In the genomic region with DNA sequence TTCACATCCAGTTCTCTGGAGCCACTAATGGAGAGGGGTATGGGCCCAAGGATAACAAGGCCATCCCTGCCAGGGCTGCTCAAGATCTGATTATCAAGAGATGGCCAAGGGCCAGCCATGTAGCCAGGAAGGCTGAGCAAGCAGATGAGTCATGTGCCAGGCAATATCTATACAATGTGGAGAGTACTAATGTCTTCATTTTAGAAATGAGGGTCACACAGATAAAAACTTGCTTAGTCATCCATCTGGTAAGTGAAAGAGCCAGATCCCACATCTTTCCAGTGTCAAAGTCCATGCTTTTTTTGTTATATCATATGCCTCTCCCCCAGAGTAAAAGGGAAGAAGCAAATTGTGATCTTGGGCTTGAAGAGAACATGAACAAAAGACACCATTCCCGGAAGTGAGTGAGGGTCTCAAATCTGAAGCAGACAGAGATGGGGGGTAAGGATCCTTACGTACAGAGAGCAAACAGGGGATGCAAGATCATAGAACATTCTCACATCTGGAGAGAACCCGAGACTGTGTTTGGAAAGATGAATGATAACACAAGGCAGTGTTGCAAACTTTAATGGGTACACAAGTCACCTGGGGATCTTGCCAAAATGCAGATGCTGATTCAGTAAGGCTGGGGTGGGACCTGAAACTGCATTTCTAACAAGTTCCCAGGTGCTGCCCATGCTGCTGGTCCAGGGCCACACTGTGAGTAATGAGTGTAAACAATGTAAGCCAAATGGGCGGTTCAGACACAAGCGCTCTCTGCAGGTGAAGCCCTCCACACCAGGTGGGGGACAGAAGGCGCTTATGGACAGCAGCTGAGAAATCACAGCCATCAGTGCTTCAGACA, we compare ENCODE assay signal across 1 cellular context.
TF ChIP-seq lines count a peak whose summit lies in the region.

No MANE protein-coding gene starts in this region.

TF ChIP-seq in K562, 482 proteins besides CTCF, POLR2A, EP300 and RAD21 (continued from another document):
- TF ChIP-seq, protein P1, sequence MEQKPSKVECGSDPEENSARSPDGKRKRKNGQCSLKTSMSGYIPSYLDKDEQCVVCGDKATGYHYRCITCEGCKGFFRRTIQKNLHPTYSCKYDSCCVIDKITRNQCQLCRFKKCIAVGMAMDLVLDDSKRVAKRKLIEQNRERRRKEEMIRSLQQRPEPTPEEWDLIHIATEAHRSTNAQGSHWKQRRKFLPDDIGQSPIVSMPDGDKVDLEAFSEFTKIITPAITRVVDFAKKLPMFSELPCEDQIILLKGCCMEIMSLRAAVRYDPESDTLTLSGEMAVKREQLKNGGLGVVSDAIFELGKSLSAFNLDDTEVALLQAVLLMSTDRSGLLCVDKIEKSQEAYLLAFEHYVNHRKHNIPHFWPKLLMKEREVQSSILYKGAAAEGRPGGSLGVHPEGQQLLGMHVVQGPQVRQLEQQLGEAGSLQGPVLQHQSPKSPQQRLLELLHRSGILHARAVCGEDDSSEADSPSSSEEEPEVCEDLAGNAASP (IDR thresholded peaks at IDR 0.05) = no peak
- TF ChIP-seq ZNF165 (CRISPR knock-in tag; IDR thresholded peaks at IDR 0.05; ENCODE audit: borderline replicate concordance) (no peak), NFIC (IDR thresholded peaks at IDR 0.05) (peak; percentile 85), ESRRA (IDR thresholded peaks at IDR 0.05; ENCODE audit: borderline replicate concordance, low read depth) (no peak), ZNF140 (CRISPR knock-in tag; IDR thresholded peaks at IDR 0.05) (no peak), CXXC5 (CRISPR knock-in tag; IDR thresholded peaks at IDR 0.05) (no peak), PHF21A (IDR thresholded peaks at IDR 0.05; ENCODE audit: borderline replicate concordance, low read depth) (no peak), STAT5A (IDR thresholded peaks at IDR 0.05; ENCODE audit: borderline replicate concordance, low read length) (peak; percentile 35; the same call in 1 of the 2 replicates), SMC3 (conservative IDR thresholded peaks at IDR 0.05; ENCODE audit: insufficient read depth, low read depth, low read length) (no peak), KAT7 (CRISPR knock-in tag; IDR thresholded peaks at IDR 0.05; ENCODE audit: borderline replicate concordance) (no peak), CHD4 (IDR thresholded peaks at IDR 0.05; ENCODE audit: insufficient read depth, insufficient replicate concordance, low read depth, low read length, poor library complexity, severe bottlenecking) (no peak), TOE1 (IDR thresholded peaks at IDR 0.05; ENCODE audit: borderline replicate concordance) (no peak), TOE1 (CRISPR knock-in tag; IDR thresholded peaks at IDR 0.05; ENCODE audit: borderline replicate concordance, low read depth) (no peak), MTA2 (IDR thresholded peaks at IDR 0.05; ENCODE audit: low read depth) (peak; percentile 69), MXI1 (IDR thresholded peaks at IDR 0.05; ENCODE audit: low read depth, low read length) (no peak), ZNF551 (CRISPR knock-in tag; IDR thresholded peaks at IDR 0.05) (no peak), RBM25 (IDR thresholded peaks at IDR 0.05; ENCODE audit: low read depth, low read length, severe bottlenecking) (no peak), MCM2 (IDR thresholded peaks at IDR 0.05; ENCODE audit: low read depth) (no peak), ZC3H4 (CRISPR knock-in tag; IDR thresholded peaks at IDR 0.05; ENCODE audit: borderline replicate concordance) (no peak), JUN (IDR thresholded peaks at IDR 0.05; ENCODE audit: borderline replicate concordance, low read depth, low read length) (peak; percentile 83), JUN (CRISPR knock-in tag; IDR thresholded peaks at IDR 0.05; ENCODE audit: borderline replicate concordance) (no peak), FOXK1 (CRISPR knock-in tag; IDR thresholded peaks at IDR 0.05; ENCODE audit: borderline replicate concordance) (no peak), SREBF2 (CRISPR knock-in tag; IDR thresholded peaks at IDR 0.05) (no peak), ZNF41 (CRISPR knock-in tag; conservative IDR thresholded peaks at IDR 0.05) (peak; percentile 56; the same call in 1 of the 2 replicates), NCOA4 (IDR thresholded peaks at IDR 0.05; ENCODE audit: partially characterized antibody) (no peak), ZNF668 (CRISPR knock-in tag; IDR thresholded peaks at IDR 0.05) (no peak), POLR2AphosphoS5 (IDR thresholded peaks at IDR 0.05; ENCODE audit: control insufficient read depth, insufficient read depth, low read depth, low read length) (no peak; the same call in 1 of the 2 replicates), ZNF12 (CRISPR knock-in tag; IDR thresholded peaks at IDR 0.05) (no peak), ZNF347 (CRISPR knock-in tag; IDR thresholded peaks at IDR 0.05; ENCODE audit: low read depth) (no peak)
- TF ChIP-seq, protein P2, sequence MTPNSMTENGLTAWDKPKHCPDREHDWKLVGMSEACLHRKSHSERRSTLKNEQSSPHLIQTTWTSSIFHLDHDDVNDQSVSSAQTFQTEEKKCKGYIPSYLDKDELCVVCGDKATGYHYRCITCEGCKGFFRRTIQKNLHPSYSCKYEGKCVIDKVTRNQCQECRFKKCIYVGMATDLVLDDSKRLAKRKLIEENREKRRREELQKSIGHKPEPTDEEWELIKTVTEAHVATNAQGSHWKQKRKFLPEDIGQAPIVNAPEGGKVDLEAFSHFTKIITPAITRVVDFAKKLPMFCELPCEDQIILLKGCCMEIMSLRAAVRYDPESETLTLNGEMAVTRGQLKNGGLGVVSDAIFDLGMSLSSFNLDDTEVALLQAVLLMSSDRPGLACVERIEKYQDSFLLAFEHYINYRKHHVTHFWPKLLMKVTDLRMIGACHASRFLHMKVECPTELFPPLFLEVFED (CRISPR knock-in tag; conservative IDR thresholded peaks at IDR 0.05) = 0 out of 2 replicates have a peak, but pooled peaks have one; percentile 49
- TF ChIP-seq, protein P3, sequence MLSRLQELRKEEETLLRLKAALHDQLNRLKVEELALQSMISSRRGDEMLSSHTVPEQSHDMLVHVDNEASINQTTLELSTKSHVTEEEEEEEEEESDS (CRISPR knock-in tag; IDR thresholded peaks at IDR 0.05) = no peak
- TF ChIP-seq, protein P4, sequence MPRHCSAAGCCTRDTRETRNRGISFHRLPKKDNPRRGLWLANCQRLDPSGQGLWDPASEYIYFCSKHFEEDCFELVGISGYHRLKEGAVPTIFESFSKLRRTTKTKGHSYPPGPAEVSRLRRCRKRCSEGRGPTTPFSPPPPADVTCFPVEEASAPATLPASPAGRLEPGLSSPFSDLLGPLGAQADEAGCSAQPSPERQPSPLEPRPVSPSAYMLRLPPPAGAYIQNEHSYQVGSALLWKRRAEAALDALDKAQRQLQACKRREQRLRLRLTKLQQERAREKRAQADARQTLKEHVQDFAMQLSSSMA (CRISPR knock-in tag; IDR thresholded peaks at IDR 0.05) = no peak
- TF ChIP-seq, protein P5, sequence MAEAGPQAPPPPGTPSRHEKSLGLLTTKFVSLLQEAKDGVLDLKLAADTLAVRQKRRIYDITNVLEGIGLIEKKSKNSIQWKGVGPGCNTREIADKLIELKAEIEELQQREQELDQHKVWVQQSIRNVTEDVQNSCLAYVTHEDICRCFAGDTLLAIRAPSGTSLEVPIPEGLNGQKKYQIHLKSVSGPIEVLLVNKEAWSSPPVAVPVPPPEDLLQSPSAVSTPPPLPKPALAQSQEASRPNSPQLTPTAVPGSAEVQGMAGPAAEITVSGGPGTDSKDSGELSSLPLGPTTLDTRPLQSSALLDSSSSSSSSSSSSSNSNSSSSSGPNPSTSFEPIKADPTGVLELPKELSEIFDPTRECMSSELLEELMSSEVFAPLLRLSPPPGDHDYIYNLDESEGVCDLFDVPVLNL (CRISPR knock-in tag; IDR thresholded peaks at IDR 0.05; ENCODE audit: low read depth) = no peak
- TF ChIP-seq, protein P6, sequence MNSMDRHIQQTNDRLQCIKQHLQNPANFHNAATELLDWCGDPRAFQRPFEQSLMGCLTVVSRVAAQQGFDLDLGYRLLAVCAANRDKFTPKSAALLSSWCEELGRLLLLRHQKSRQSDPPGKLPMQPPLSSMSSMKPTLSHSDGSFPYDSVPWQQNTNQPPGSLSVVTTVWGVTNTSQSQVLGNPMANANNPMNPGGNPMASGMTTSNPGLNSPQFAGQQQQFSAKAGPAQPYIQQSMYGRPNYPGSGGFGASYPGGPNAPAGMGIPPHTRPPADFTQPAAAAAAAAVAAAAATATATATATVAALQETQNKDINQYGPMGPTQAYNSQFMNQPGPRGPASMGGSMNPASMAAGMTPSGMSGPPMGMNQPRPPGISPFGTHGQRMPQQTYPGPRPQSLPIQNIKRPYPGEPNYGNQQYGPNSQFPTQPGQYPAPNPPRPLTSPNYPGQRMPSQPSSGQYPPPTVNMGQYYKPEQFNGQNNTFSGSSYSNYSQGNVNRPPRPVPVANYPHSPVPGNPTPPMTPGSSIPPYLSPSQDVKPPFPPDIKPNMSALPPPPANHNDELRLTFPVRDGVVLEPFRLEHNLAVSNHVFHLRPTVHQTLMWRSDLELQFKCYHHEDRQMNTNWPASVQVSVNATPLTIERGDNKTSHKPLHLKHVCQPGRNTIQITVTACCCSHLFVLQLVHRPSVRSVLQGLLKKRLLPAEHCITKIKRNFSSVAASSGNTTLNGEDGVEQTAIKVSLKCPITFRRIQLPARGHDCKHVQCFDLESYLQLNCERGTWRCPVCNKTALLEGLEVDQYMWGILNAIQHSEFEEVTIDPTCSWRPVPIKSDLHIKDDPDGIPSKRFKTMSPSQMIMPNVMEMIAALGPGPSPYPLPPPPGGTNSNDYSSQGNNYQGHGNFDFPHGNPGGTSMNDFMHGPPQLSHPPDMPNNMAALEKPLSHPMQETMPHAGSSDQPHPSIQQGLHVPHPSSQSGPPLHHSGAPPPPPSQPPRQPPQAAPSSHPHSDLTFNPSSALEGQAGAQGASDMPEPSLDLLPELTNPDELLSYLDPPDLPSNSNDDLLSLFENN (IDR thresholded peaks at IDR 0.05; ENCODE audit: low read depth in 2 of 2, low read length in 2 of 2) = peak in 1 of 2 experiments; percentile 77; a peak in 1 of 4 replicates
- TF ChIP-seq, protein P7, sequence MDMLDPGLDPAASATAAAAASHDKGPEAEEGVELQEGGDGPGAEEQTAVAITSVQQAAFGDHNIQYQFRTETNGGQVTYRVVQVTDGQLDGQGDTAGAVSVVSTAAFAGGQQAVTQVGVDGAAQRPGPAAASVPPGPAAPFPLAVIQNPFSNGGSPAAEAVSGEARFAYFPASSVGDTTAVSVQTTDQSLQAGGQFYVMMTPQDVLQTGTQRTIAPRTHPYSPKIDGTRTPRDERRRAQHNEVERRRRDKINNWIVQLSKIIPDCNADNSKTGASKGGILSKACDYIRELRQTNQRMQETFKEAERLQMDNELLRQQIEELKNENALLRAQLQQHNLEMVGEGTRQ (CRISPR knock-in tag; IDR thresholded peaks at IDR 0.05) = no peak
- TF ChIP-seq, protein P8, sequence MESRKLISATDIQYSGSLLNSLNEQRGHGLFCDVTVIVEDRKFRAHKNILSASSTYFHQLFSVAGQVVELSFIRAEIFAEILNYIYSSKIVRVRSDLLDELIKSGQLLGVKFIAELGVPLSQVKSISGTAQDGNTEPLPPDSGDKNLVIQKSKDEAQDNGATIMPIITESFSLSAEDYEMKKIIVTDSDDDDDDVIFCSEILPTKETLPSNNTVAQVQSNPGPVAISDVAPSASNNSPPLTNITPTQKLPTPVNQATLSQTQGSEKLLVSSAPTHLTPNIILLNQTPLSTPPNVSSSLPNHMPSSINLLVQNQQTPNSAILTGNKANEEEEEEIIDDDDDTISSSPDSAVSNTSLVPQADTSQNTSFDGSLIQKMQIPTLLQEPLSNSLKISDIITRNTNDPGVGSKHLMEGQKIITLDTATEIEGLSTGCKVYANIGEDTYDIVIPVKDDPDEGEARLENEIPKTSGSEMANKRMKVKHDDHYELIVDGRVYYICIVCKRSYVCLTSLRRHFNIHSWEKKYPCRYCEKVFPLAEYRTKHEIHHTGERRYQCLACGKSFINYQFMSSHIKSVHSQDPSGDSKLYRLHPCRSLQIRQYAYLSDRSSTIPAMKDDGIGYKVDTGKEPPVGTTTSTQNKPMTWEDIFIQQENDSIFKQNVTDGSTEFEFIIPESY (CRISPR knock-in tag; IDR thresholded peaks at IDR 0.05) = no peak
